Comparison of ENCODE assay signal across 15 cellular contexts in genomic region chr4:784401-785331, GRCh38. TPM values are rescaled to one million over a fixed set of nuclear protein-coding genes. Genes with fewer than 3 reads are reported as not detected.
A peak's percentile ranks its signal among the peaks of the same experiment; 100 is the strongest.
DNase-seq lines count a peak whose midpoint lies in the region; ATAC-seq and TF ChIP-seq lines count a peak whose summit lies in the region.
"Had no signal": no experiment of that assay in that cellular context is flagged by ENCODE, and none has a peak within 500 bp of the region (broad histone marks: within the 10 kb centered on the region; RNA-seq: fewer than 3 reads in every experiment).

No MANE protein-coding gene starts in this region.

- TF ChIP-seq CTCF in HEK293 (tag by site-specific recombination; IDR thresholded peaks at IDR 0.05) (no peak), neural crest cell (conservative IDR thresholded peaks at IDR 0.05) (no peak), transverse colon (IDR thresholded peaks at IDR 0.05) (no peak)

- H3K4me3 ChIP-seq in CD4-positive, alpha-beta memory T cell (ENCODE audit: low read length in 2 of 2): no peak overlapping the region
- H3K4me3 ChIP-seq in HEK293 (ENCODE audit: low read depth, low read length) (no peak overlapping the region), transverse colon (no peak overlapping the region)
- H3K4me3 ChIP-seq: SJSA1, thyroid gland had no signal

- no peak for ATAC-seq in effector memory CD8-positive, alpha-beta T cell (replicated peaks)
- no peak for ATAC-seq in GM19455 (IDR thresholded peaks at IDR 0.05; ENCODE audit: unreplicated experiment)

- no peak overlapping the region for H3K27ac ChIP-seq in CD4-positive, alpha-beta memory T cell (ENCODE audit: low read depth, low read length)
- H3K27ac ChIP-seq in HEK293 (ENCODE audit: extremely low read depth, low read depth, low read length): no peak overlapping the region
- H3K27ac ChIP-seq in transverse colon: no peak overlapping the region
- H3K27ac ChIP-seq: SJSA1, thyroid gland had no signal

- POLR2A ChIA-PET in CD4-positive, alpha-beta memory T cell (lab: Charles Lee; ENCODE audit: partially characterized antibody): no interaction called here
- POLR2A ChIA-PET in HEK293 (lab: Yijun Ruan, JAX): no interaction called here

- H3K9me3 ChIP-seq in CD4-positive, alpha-beta memory T cell (ENCODE audit: control insufficient read depth in 1 of 2, low read length in 2 of 2): no peaks in the 10 kb centered on the region
- H3K9me3 ChIP-seq in HEK293 (ENCODE audit: control insufficient read depth, insufficient read depth, low read depth, low read length) (no peaks in the 10 kb centered on the region), transverse colon (no peaks in the 10 kb centered on the region)
- H3K9me3 ChIP-seq: SJSA1, thyroid gland had no signal

- peaks cover 11 to 44% (median 25%) of the 10 kb centered on the region in 4 donors for H3K4me1 Mint-ChIP-seq in CD4-positive, alpha-beta memory T cell
- peaks cover 22 to 24% of the 10 kb centered on the region in 2 donors for H3K4me1 Mint-ChIP-seq in effector memory CD8-positive, alpha-beta T cell (ENCODE audit: low read depth in 2 of 2)
- H3K4me1 Mint-ChIP-seq in neural crest cell: peaks cover 33% of the 10 kb centered on the region

- H3K9me3 Mint-ChIP-seq in CD4-positive, alpha-beta memory T cell: peaks cover 0 to 10% (median 0%) of the 10 kb centered on the region in 8 donors
- H3K9me3 Mint-ChIP-seq in effector memory CD8-positive, alpha-beta T cell: no peaks in the 10 kb centered on the region
- H3K9me3 Mint-ChIP-seq in neural crest cell: no peaks in the 10 kb centered on the region

- H3K27me3 Mint-ChIP-seq in CD4-positive, alpha-beta memory T cell: peaks cover 9 to 15% of the 10 kb centered on the region in 2 donors
- H3K27me3 Mint-ChIP-seq in effector memory CD8-positive, alpha-beta T cell: peaks cover 22 to 28% of the 10 kb centered on the region in 2 donors
- peaks cover 24% of the 10 kb centered on the region for H3K27me3 Mint-ChIP-seq in neural crest cell (ENCODE audit: low read depth)

- no peak for TF ChIP-seq POLR2A in transverse colon (IDR thresholded peaks at IDR 0.05)

- CTCF ChIA-PET in CD4-positive, alpha-beta memory T cell (lab: Charles Lee; ENCODE audit: partially characterized antibody): interaction anchor here (1.1 kb wide), 2 partner anchors 9 kb away, joined by 3 read pairs; no protein-coding TSS in a partner anchor
- CTCF ChIA-PET in HEK293 (lab: Yijun Ruan, JAX): no interaction called here

- H3K36me3 Mint-ChIP-seq in CD4-positive, alpha-beta memory T cell: peaks cover 3 to 16% of the 10 kb centered on the region in 2 donors
- peaks cover 34% of the 10 kb centered on the region for H3K36me3 Mint-ChIP-seq in effector memory CD8-positive, alpha-beta T cell (ENCODE audit: insufficient read depth)
- peaks cover 10% of the 10 kb centered on the region for H3K36me3 Mint-ChIP-seq in neural crest cell (ENCODE audit: low read depth)

- peaks cover 43% of the 10 kb centered on the region for H3K4me1 ChIP-seq in CD4-positive, alpha-beta memory T cell (ENCODE audit: insufficient read depth, low read length)
- H3K4me1 ChIP-seq in HEK293 (ENCODE audit: control insufficient read depth, insufficient read depth, low read length) (no peaks in the 10 kb centered on the region), transverse colon (peaks cover 21 to 58% (median 49%) of the 10 kb centered on the region in 4 donors)
- H3K4me1 ChIP-seq: SJSA1 had no signal

- in situ Hi-C loops in transverse colon (cut with MboI; ENCODE audit: low pct_ligation_motif_present in 1 of 4, low pct_unique_long_range_greater_than_20kb in 1 of 4, low sequenced_read_pairs in 3 of 4): no loop called here

- TF ChIP-seq EP300 in transverse colon (IDR thresholded peaks at IDR 0.05; ENCODE audit: low read depth): no peak

- WGBS in transverse colon (ENCODE audit: low coverage in 1 of 2), 2 donors: 53 to 74% methylated on average over 42 to 56 of the region's 57 CpGs

- H3K4me3 Mint-ChIP-seq in CD4-positive, alpha-beta memory T cell: peak overlapping the region in 6 of 8 donors; percentile 6 to 62 (median 24)
- H3K4me3 Mint-ChIP-seq in effector memory CD8-positive, alpha-beta T cell: peak overlapping the region; percentile 35 to 55
- peak overlapping the region; percentile 64 for H3K4me3 Mint-ChIP-seq in neural crest cell

- intact Hi-C loops in CD4-positive, alpha-beta memory T cell (cut with micrococcal nuclease): loop anchor here (5.0 kb wide), 3 partner anchors 38 to 898 kb away; partner anchors contain the start of gene FAM53A
- intact Hi-C loops in transverse colon (cut with DNase I; ENCODE audit: low total_unique reads): no loop called here

- no peak for DNase-seq in CD4-positive, alpha-beta memory T cell
- DNase-seq in effector memory CD8-positive, alpha-beta T cell: no peak
- no peak for DNase-seq in neural crest cell (ENCODE audit: low read depth, low spot score)
- no peak for DNase-seq in transverse colon
- no peak for DNase-seq in NCI-H187 treated with DMSO at 0.1 percent for 48 hours (lab: John Stamatoyannopoulos, UW)
- DNase-seq: activated gamma-delta T cell; DMS79 treated with DMSO at 0.1 percent for 48 hours; hypothalamus; NCI-H2029; NCI-H510A treated with DMSO at 0.1 percent for 48 hours; stimulated activated CD4-positive, alpha-beta T cell treated with anti-CD3 and anti-CD28 coated beads, Interleukin-2, amount 100 ng/mL, for 24 hours; thyroid gland had no signal

- H3K36me3 ChIP-seq in CD4-positive, alpha-beta memory T cell (ENCODE audit: insufficient read depth, low read length): peaks cover 4% of the 10 kb centered on the region
- H3K36me3 ChIP-seq in HEK293 (ENCODE audit: control insufficient read depth in 2 of 2, insufficient read depth in 1 of 2, low read length in 2 of 2): peaks cover 7 to 12% of the 10 kb centered on the region in 2 experiments; a peak in 2 of 3 replicates
- H3K36me3 ChIP-seq in transverse colon: no peaks in the 10 kb centered on the region

- H3K27ac Mint-ChIP-seq in CD4-positive, alpha-beta memory T cell: peak overlapping the region in 1 of 7 donors; percentile 37
- H3K27ac Mint-ChIP-seq in effector memory CD8-positive, alpha-beta T cell: no peak overlapping the region
- H3K27ac Mint-ChIP-seq in neural crest cell (ENCODE audit: unreplicated experiment): no peak overlapping the region

- H3K27me3 ChIP-seq in CD4-positive, alpha-beta memory T cell (ENCODE audit: insufficient read depth, low read length): peaks cover 12% of the 10 kb centered on the region
- peaks cover 38% of the 10 kb centered on the region for H3K27me3 ChIP-seq in transverse colon
- H3K27me3 ChIP-seq: SJSA1 had no signal

TF ChIP-seq in HEK293, 187 proteins besides CTCF, POLR2A, EP300 and RAD21:
- TF ChIP-seq GLIS2 (tag by site-specific recombination; IDR thresholded peaks at IDR 0.05) (peak; percentile 35; the same call in 1 of the 2 replicates), ZBTB7A (tag by site-specific recombination; IDR thresholded peaks at IDR 0.05; ENCODE audit: low read depth) (no peak), ZFHX2 (tag by site-specific recombination; conservative IDR thresholded peaks at IDR 0.05) (peak; percentile 26; the same call in 1 of the 2 replicates)

RNA-seq across cellular contexts. Expression of gene CPLX1, which starts 41.3 kb away (rescaled TPM):
- total RNA-seq in CD4-positive, alpha-beta memory T cell: 1 to 10 TPM in 1 of 2 experiments, under 1 TPM in 1; 0.64 to 1.5 TPM
- under 1 TPM in 1 of 2 donors, not detected in 1; 0.26 TPM for polyA plus RNA-seq in CD4-positive, alpha-beta memory T cell
- total RNA-seq in neural crest cell (2.0 and 2.5 TPM in 2 replicates), transverse colon (1 to 10 TPM in 1 of 4 donors, under 1 TPM in 2, not detected in 1; 0.32 to 3.7 (median 0.41) TPM)
- total RNA-seq: SJSA1 had no signal
